8 cellular contexts compared by ENCODE assay signal in genomic region chr7:23679898-23680416, GRCh38. TPM values are rescaled to one million over a fixed set of nuclear protein-coding genes. Genes with fewer than 3 reads are reported as not detected.
DNase-seq lines count a peak whose midpoint lies in the region; ATAC-seq lines count a peak whose summit lies in the region.

TSS of gene FAM221A (plus strand) at chr7:23680199. CDS start at chr7:23680219, 20 bp downstream.

- DNase-seq in C1 segment of cervical spinal cord (lab: John Stamatoyannopoulos, UW) (peak in 13 of 14 donors; percentile 58 to 92 (median 86)), NCI-H748 (lab: John Stamatoyannopoulos, UW; ENCODE audit: unreplicated experiment) (peak; percentile 90), fibroblast of gingiva (ENCODE audit: low read depth) (peak; percentile 70)
- peak; percentile 70 for DNase-seq in activated T-cell treated with anti-CD3 and anti-CD28 coated beads, Interleukin-2, amount 50 U/mL, for 4 hours
- peak; percentile 62 to 88 (median 74) for DNase-seq in naive thymus-derived CD8-positive, alpha-beta T cell

- H3K36me3 Mint-ChIP-seq in activated T-cell treated with anti-CD3 and anti-CD28 coated beads, Interleukin-2, amount 50 U/mL, for 4 hours (ENCODE audit: insufficient read depth) = no peaks in the 10 kb centered on the region
- no peaks in the 10 kb centered on the region for H3K36me3 Mint-ChIP-seq in naive thymus-derived CD8-positive, alpha-beta T cell
- no peaks in the 10 kb centered on the region for H3K36me3 Mint-ChIP-seq in stimulated activated memory B cell treated with anti-CD40 and anti-IgM and Interleukin-4, amounts not matched to agents 10 μg/mL and 1 μg/mL and 100 μg/mL, for 72 hours

- H3K27ac Mint-ChIP-seq in naive thymus-derived CD8-positive, alpha-beta T cell = peak within 1 kb of the TSS; percentile 53 to 95 (median 82)
- H3K27ac Mint-ChIP-seq in stimulated activated memory B cell treated with anti-CD40 and anti-IgM and Interleukin-4, amounts not matched to agents 10 μg/mL and 1 μg/mL and 100 μg/mL, for 72 hours = peak within 1 kb of the TSS; percentile 84

- H3K4me1 Mint-ChIP-seq in activated T-cell treated with anti-CD3 and anti-CD28 coated beads, Interleukin-2, amount 50 U/mL, for 4 hours (ENCODE audit: low read depth) = peaks cover 12% of the 10 kb centered on the region
- peaks cover 0 to 22% (median 7%) of the 10 kb centered on the region in 4 donors for H3K4me1 Mint-ChIP-seq in naive thymus-derived CD8-positive, alpha-beta T cell
- peaks cover 19% of the 10 kb centered on the region for H3K4me1 Mint-ChIP-seq in stimulated activated memory B cell treated with anti-CD40 and anti-IgM and Interleukin-4, amounts not matched to agents 10 μg/mL and 1 μg/mL and 100 μg/mL, for 72 hours

- POLR2A ChIA-PET in naive thymus-derived CD8-positive, alpha-beta T cell (lab: Charles Lee) = interaction anchor here (0.6 to 1.7 kb wide), 4 partner anchors 83 to 1006 kb away, joined by 3 to 5 read pairs (median 4); partner anchors contain the start of genes CCDC126 and MALSU1

- H3K9me3 Mint-ChIP-seq in activated T-cell treated with anti-CD3 and anti-CD28 coated beads, Interleukin-2, amount 50 U/mL, for 4 hours = no peaks in the 10 kb centered on the region
- no peaks in the 10 kb centered on the region for H3K9me3 Mint-ChIP-seq in naive thymus-derived CD8-positive, alpha-beta T cell
- no peaks in the 10 kb centered on the region for H3K9me3 Mint-ChIP-seq in stimulated activated memory B cell treated with anti-CD40 and anti-IgM and Interleukin-4, amounts not matched to agents 10 μg/mL and 1 μg/mL and 100 μg/mL, for 72 hours

- H3K27me3 Mint-ChIP-seq in activated T-cell treated with anti-CD3 and anti-CD28 coated beads, Interleukin-2, amount 50 U/mL, for 4 hours (ENCODE audit: low read depth) = peaks cover 1% of the 10 kb centered on the region
- H3K27me3 Mint-ChIP-seq in naive thymus-derived CD8-positive, alpha-beta T cell = peaks cover 0 to 7% (median 0%) of the 10 kb centered on the region in 5 donors
- H3K27me3 Mint-ChIP-seq in stimulated activated memory B cell treated with anti-CD40 and anti-IgM and Interleukin-4, amounts not matched to agents 10 μg/mL and 1 μg/mL and 100 μg/mL, for 72 hours = no peaks in the 10 kb centered on the region

- ATAC-seq in GM19324 (IDR thresholded peaks at IDR 0.05; ENCODE audit: low FRiP score, unreplicated experiment) (peak; percentile 99), HG03460 (IDR thresholded peaks at IDR 0.05; ENCODE audit: unreplicated experiment) (peak; percentile 99)
- peak; percentile 98 to 99 for ATAC-seq in activated T-cell treated with anti-CD3 and anti-CD28 coated beads, Interleukin-2, amount 50 U/mL, for 4 hours
- peak; percentile 94 to 96 for ATAC-seq in naive thymus-derived CD8-positive, alpha-beta T cell
- peak; percentile 99 for ATAC-seq in stimulated activated memory B cell treated with anti-CD40 and anti-IgM and Interleukin-4, amounts not matched to agents 10 μg/mL and 1 μg/mL and 100 μg/mL, for 72 hours

- H3K4me3 Mint-ChIP-seq in activated T-cell treated with anti-CD3 and anti-CD28 coated beads, Interleukin-2, amount 50 U/mL, for 4 hours = peak within 1 kb of the TSS; percentile 92
- peak within 1 kb of the TSS; percentile 88 to 97 (median 94) for H3K4me3 Mint-ChIP-seq in naive thymus-derived CD8-positive, alpha-beta T cell
- peak within 1 kb of the TSS; percentile 90 for H3K4me3 Mint-ChIP-seq in stimulated activated memory B cell treated with anti-CD40 and anti-IgM and Interleukin-4, amounts not matched to agents 10 μg/mL and 1 μg/mL and 100 μg/mL, for 72 hours

RNA-seq across cellular contexts. Expression of gene FAM221A, which starts in this region (rescaled TPM):
- total RNA-seq in activated T-cell treated with anti-CD3 and anti-CD28 coated beads, Interleukin-2, amount 50 U/mL, for 4 hours = 1 to 10 TPM; 3.9 to 5.6 (median 4.1) TPM
- total RNA-seq in naive thymus-derived CD8-positive, alpha-beta T cell = 1 to 10 TPM; 7.6 to 8.0 TPM
- polyA plus RNA-seq in naive thymus-derived CD8-positive, alpha-beta T cell = 1 to 10 TPM; 1.8 to 6.1 (median 5.0) TPM

Comparison
In these comparisons a context has a peak if more than half of its experiments do, and no peak if none do; other contexts are left out.
1. Peak in every context shown above with its lines: DNase-seq and ATAC-seq.